ENCODE assay signal across 30 cellular contexts in genomic region chr11:130545449-130546072, GRCh38.
"Had no signal": no experiment of that assay in that cellular context is flagged by ENCODE, and none has a peak within 500 bp of the region (broad histone marks: within the 10 kb centered on the region; RNA-seq: fewer than 3 reads in every experiment).

No MANE protein-coding gene starts in this region.

- H3K9me3 Mint-ChIP-seq: central memory CD8-positive, alpha-beta T cell; dendritic cell treated with granulocyte-macrophage colony-stimulating factor and Interleukin-4, amounts not matched to agents 40 ng/mL and 50 ng/mL, for 4 days; natural killer cell treated with Interleukin-12 subunit alpha and Interleukin-12 subunit beta and Interleukin-15 and Interleukin-18, amount 100 ng/mL, for 72 hours; stimulated activated effector memory CD8-positive, alpha-beta T cell treated with anti-CD3 and anti-CD28 coated beads, Interleukin-12 subunit alpha, Interleukin-12 subunit beta, amount 100 ng/mL, for 72 hours; type B pancreatic cell had no signal

- H3K4me1 ChIP-seq: colonic mucosa, neural progenitor cell, right lobe of liver, testis, tibial artery had no signal

- H3K36me3 Mint-ChIP-seq: mesothelial cell of epicardium; naive B cell; natural killer cell treated with Interleukin-12 subunit alpha and Interleukin-12 subunit beta and Interleukin-15 and Interleukin-18, amount 100 ng/mL, for 72 hours; neural progenitor cell; stimulated activated effector memory CD8-positive, alpha-beta T cell treated with anti-CD3 and anti-CD28 coated beads, Interleukin-12 subunit alpha, Interleukin-12 subunit beta, amount 100 ng/mL, for 72 hours; type B pancreatic cell had no signal

- H3K36me3 ChIP-seq: colonic mucosa, gastrocnemius medialis, neural progenitor cell, ovary, right lobe of liver, tibial artery had no signal

- DNase-seq: colonic mucosa; effector CD8-positive, alpha-beta T cell; endodermal cell; erythroblast; foreskin fibroblast; gastrocnemius medialis; head of caudate nucleus; mesenchymal stem cell; mucosa of descending colon; naive B cell; nucleus accumbens; ovary; posterior cingulate gyrus; psoas muscle; right lobe of liver; stimulated activated CD4-positive, alpha-beta T cell treated with anti-CD3 and anti-CD28 coated beads, Interleukin-2, amount 100 ng/mL, for 24 hours; stimulated activated CD4-positive, alpha-beta T cell treated with anti-CD3 and anti-CD28 coated beads, Interleukin-4, amount 100 ng/mL, for 24 hours; stimulated activated naive CD8-positive, alpha-beta T cell treated with anti-CD3 and anti-CD28 coated beads, Interleukin-15, Interleukin-2, amounts not matched to agents 100 U/mL and 50 U/mL, for 24 hours; substantia nigra; testis; tibial artery had no signal

- H3K27ac ChIP-seq: colonic mucosa, gastrocnemius medialis, neural progenitor cell, ovary, psoas muscle, right lobe of liver, testis, tibial artery had no signal

- H3K9me3 ChIP-seq: colonic mucosa, gastrocnemius medialis, mucosa of descending colon, ovary, psoas muscle, right lobe of liver, testis, tibial artery had no signal

- H3K27me3 ChIP-seq: colonic mucosa, gastrocnemius medialis, neural progenitor cell, ovary, right lobe of liver, testis, tibial artery had no signal

- H3K4me3 Mint-ChIP-seq: central memory CD8-positive, alpha-beta T cell; dendritic cell treated with granulocyte-macrophage colony-stimulating factor and Interleukin-4, amounts not matched to agents 40 ng/mL and 50 ng/mL, for 4 days; endodermal cell; mesothelial cell of epicardium; natural killer cell treated with Interleukin-12 subunit alpha and Interleukin-12 subunit beta and Interleukin-15 and Interleukin-18, amount 100 ng/mL, for 72 hours; neural progenitor cell; stimulated activated effector memory CD8-positive, alpha-beta T cell treated with anti-CD3 and anti-CD28 coated beads, Interleukin-12 subunit alpha, Interleukin-12 subunit beta, amount 100 ng/mL, for 72 hours; type B pancreatic cell had no signal

- H3K27me3 Mint-ChIP-seq: dendritic cell treated with granulocyte-macrophage colony-stimulating factor and Interleukin-4, amounts not matched to agents 40 ng/mL and 50 ng/mL, for 4 days had no signal

- H3K4me1 Mint-ChIP-seq: central memory CD8-positive, alpha-beta T cell; mesothelial cell of epicardium; naive B cell; neural progenitor cell; stimulated activated effector memory CD8-positive, alpha-beta T cell treated with anti-CD3 and anti-CD28 coated beads, Interleukin-12 subunit alpha, Interleukin-12 subunit beta, amount 100 ng/mL, for 72 hours had no signal

- H3K27ac Mint-ChIP-seq: dendritic cell treated with granulocyte-macrophage colony-stimulating factor and Interleukin-4, amounts not matched to agents 40 ng/mL and 50 ng/mL, for 4 days; endodermal cell; mesothelial cell of epicardium; naive B cell; natural killer cell treated with Interleukin-12 subunit alpha and Interleukin-12 subunit beta and Interleukin-15 and Interleukin-18, amount 100 ng/mL, for 72 hours; neural progenitor cell; stimulated activated effector memory CD8-positive, alpha-beta T cell treated with anti-CD3 and anti-CD28 coated beads, Interleukin-12 subunit alpha, Interleukin-12 subunit beta, amount 100 ng/mL, for 72 hours; type B pancreatic cell had no signal

- H3K4me3 ChIP-seq: colonic mucosa, gastrocnemius medialis, mucosa of descending colon, neural progenitor cell, ovary, psoas muscle, right lobe of liver, smooth muscle cell, testis, tibial artery had no signal

- ATAC-seq: gastrocnemius medialis; left lobe of liver; mucosa of descending colon; psoas muscle; right lobe of liver; stimulated activated effector memory CD8-positive, alpha-beta T cell treated with anti-CD3 and anti-CD28 coated beads, Interleukin-12 subunit alpha, Interleukin-12 subunit beta, amount 100 ng/mL, for 72 hours; stimulated activated naive CD8-positive, alpha-beta T cell treated with anti-CD3 and anti-CD28 coated beads, Interleukin-15, Interleukin-2, amounts not matched to agents 100 U/mL and 50 U/mL, for 24 hours had no signal
